In genomic region chr3:98359993-98360675, GRCh38 we compare ENCODE assay signal across 11 cellular contexts. TPM values are rescaled to one million over a fixed set of nuclear protein-coding genes. Genes with fewer than 3 reads are reported as not detected.
A peak's percentile ranks its signal among the peaks of the same experiment; 100 is the strongest.
DNase-seq lines count a peak whose midpoint lies in the region; ATAC-seq and TF ChIP-seq lines count a peak whose summit lies in the region.
"Had no signal": no experiment of that assay in that cellular context is flagged by ENCODE, and none has a peak within 500 bp of the region (broad histone marks: within the 10 kb centered on the region; RNA-seq: fewer than 3 reads in every experiment).

No MANE protein-coding gene starts in this region.

- no peak for TF ChIP-seq CTCF in CD8-positive, alpha-beta T cell (IDR thresholded peaks at IDR 0.05)
- no peak for TF ChIP-seq CTCF in BE2C (IDR thresholded peaks at IDR 0.05; ENCODE audit: low read depth, low read length)

- ATAC-seq in CD8-positive, alpha-beta T cell = no peak
- peak; percentile 71 for ATAC-seq in GM19043 (IDR thresholded peaks at IDR 0.05; ENCODE audit: low read depth, unreplicated experiment)
- peak; percentile 74 for ATAC-seq in HG03064 (IDR thresholded peaks at IDR 0.05; ENCODE audit: low read depth, unreplicated experiment)

- H3K27me3 Mint-ChIP-seq in CD8-positive, alpha-beta T cell (ENCODE audit: low read depth) = no peaks in the 10 kb centered on the region
- H3K27me3 Mint-ChIP-seq in activated CD4-positive, alpha-beta memory T cell treated with anti-CD3 and anti-CD28 coated beads, Interleukin-2, amount 10 ng/mL, durations not matched to agents 7 days and 5 days = peaks cover 6% of the 10 kb centered on the region

- no peak overlapping the region for H3K4me3 Mint-ChIP-seq in CD8-positive, alpha-beta T cell
- H3K4me3 Mint-ChIP-seq in activated CD4-positive, alpha-beta memory T cell treated with anti-CD3 and anti-CD28 coated beads, Interleukin-2, amount 10 ng/mL, durations not matched to agents 7 days and 5 days = no peak overlapping the region

- CTCF ChIA-PET in CD8-positive, alpha-beta T cell (lab: Charles Lee) = no interaction called here
- CTCF ChIA-PET in activated CD4-positive, alpha-beta memory T cell treated with anti-CD3 and anti-CD28 coated beads, Interleukin-2, amount 10 ng/mL, durations not matched to agents 7 days and 5 days (lab: Charles Lee) = no interaction called here
- CTCF ChIA-PET in HEK293T (lab: Yijun Ruan, JAX) = interaction anchor here (0.8 kb wide), 1 partner anchor 175 kb away, joined by 9 read pairs; no protein-coding TSS in a partner anchor

- intact Hi-C loops in CD8-positive, alpha-beta T cell (cut with DNase I, micrococcal nuclease) = loop anchor here in 1 of 2 experiments (5.0 kb wide), 1 partner anchor 212 kb away; no protein-coding TSS in a partner anchor

- no peaks in the 10 kb centered on the region for H3K27me3 ChIP-seq in CD8-positive, alpha-beta T cell (ENCODE audit: insufficient read depth, low read length)
- H3K27me3 ChIP-seq in BE2C = peaks cover 5% of the 10 kb centered on the region; the same call in 1 of the 2 replicates

- peaks cover 14% of the 10 kb centered on the region for H3K9me3 Mint-ChIP-seq in CD8-positive, alpha-beta T cell
- H3K9me3 Mint-ChIP-seq in activated CD4-positive, alpha-beta memory T cell treated with anti-CD3 and anti-CD28 coated beads, Interleukin-2, amount 10 ng/mL, durations not matched to agents 7 days and 5 days = peaks cover 11% of the 10 kb centered on the region

- H3K4me1 Mint-ChIP-seq in CD8-positive, alpha-beta T cell (ENCODE audit: low read depth) = no peaks in the 10 kb centered on the region
- peaks cover 9% of the 10 kb centered on the region for H3K4me1 Mint-ChIP-seq in activated CD4-positive, alpha-beta memory T cell treated with anti-CD3 and anti-CD28 coated beads, Interleukin-2, amount 10 ng/mL, durations not matched to agents 7 days and 5 days

- H3K4me1 ChIP-seq in CD8-positive, alpha-beta T cell (ENCODE audit: insufficient read depth, low read length) = no peaks in the 10 kb centered on the region
- no peaks in the 10 kb centered on the region for H3K4me1 ChIP-seq in BE2C

- H3K27ac Mint-ChIP-seq in CD8-positive, alpha-beta T cell = peak overlapping the region; percentile 49
- no peak overlapping the region for H3K27ac Mint-ChIP-seq in activated CD4-positive, alpha-beta memory T cell treated with anti-CD3 and anti-CD28 coated beads, Interleukin-2, amount 10 ng/mL, durations not matched to agents 7 days and 5 days

- H3K4me3 ChIP-seq in CD8-positive, alpha-beta T cell (ENCODE audit: low read depth, low read length) = no peak overlapping the region
- no peak overlapping the region for H3K4me3 ChIP-seq in BE2C (ENCODE audit: low read depth, low read length)
- H3K4me3 ChIP-seq: skin epidermis had no signal

- POLR2A ChIA-PET in CD8-positive, alpha-beta T cell (lab: Charles Lee) = no interaction called here
- POLR2A ChIA-PET in activated CD4-positive, alpha-beta memory T cell treated with anti-CD3 and anti-CD28 coated beads, Interleukin-2, amount 10 ng/mL, durations not matched to agents 7 days and 5 days (lab: Charles Lee) = no interaction called here
- POLR2A ChIA-PET in HEK293T (lab: Yijun Ruan, JAX) = no interaction called here

- no peak for DNase-seq in CD8-positive, alpha-beta T cell
- DNase-seq in activated CD4-positive, alpha-beta memory T cell treated with anti-CD3 and anti-CD28 coated beads, Interleukin-2, amount 10 ng/mL, durations not matched to agents 7 days and 5 days = peak; percentile 41
- DNase-seq in HEK293T (ENCODE audit: extremely low spot score) (no peak), BE2C (no peak), NCI-H187 treated with DMSO at 0.1 percent for 48 hours (lab: John Stamatoyannopoulos, UW) (no peak), COLO829 (ENCODE audit: low spot score) (no peak)
- DNase-seq: glutamatergic neuron, NCI-H345 had no signal

- no peak overlapping the region for H3K27ac ChIP-seq in CD8-positive, alpha-beta T cell (ENCODE audit: low read depth, low read length)
- H3K27ac ChIP-seq: skin epidermis had no signal

- H3K36me3 Mint-ChIP-seq in CD8-positive, alpha-beta T cell = no peaks in the 10 kb centered on the region
- H3K36me3 Mint-ChIP-seq in activated CD4-positive, alpha-beta memory T cell treated with anti-CD3 and anti-CD28 coated beads, Interleukin-2, amount 10 ng/mL, durations not matched to agents 7 days and 5 days (ENCODE audit: low read depth) = peaks cover 23% of the 10 kb centered on the region

- H3K9me3 ChIP-seq in CD8-positive, alpha-beta T cell (ENCODE audit: low read length) = no peaks in the 10 kb centered on the region
- no peaks in the 10 kb centered on the region for H3K9me3 ChIP-seq in BE2C

- H3K36me3 ChIP-seq in CD8-positive, alpha-beta T cell (ENCODE audit: insufficient read depth, low read length) = no peaks in the 10 kb centered on the region
- H3K36me3 ChIP-seq in BE2C = no peaks in the 10 kb centered on the region

TF ChIP-seq in HEK293T, 16 proteins besides CTCF, POLR2A, EP300 and RAD21:
- no peak for TF ChIP-seq ARNT (IDR thresholded peaks at IDR 0.05)
- TF ChIP-seq LEF1 (IDR thresholded peaks at IDR 0.05; ENCODE audit: borderline replicate concordance) = no peak
- no peak for TF ChIP-seq SUZ12 (IDR thresholded peaks at IDR 0.05)
- TF ChIP-seq PKNOX1 (IDR thresholded peaks at IDR 0.05) = no peak
- TF ChIP-seq L3MBTL2 (conservative IDR thresholded peaks at IDR 0.05) = no peak
- no peak for TF ChIP-seq HDGF (IDR thresholded peaks at IDR 0.05; ENCODE audit: borderline replicate concordance)
- TF ChIP-seq SP1 (IDR thresholded peaks at IDR 0.05) = no peak
- no peak for TF ChIP-seq CTBP1 (IDR thresholded peaks at IDR 0.05; ENCODE audit: borderline replicate concordance)
TF ChIP-seq in HEK293T: peak in this region for 0.

RNA-seq across cellular contexts. Expression of gene OR5K4, which starts 6.5 kb away (rescaled TPM):
- not detected for total RNA-seq in CD8-positive, alpha-beta T cell
- total RNA-seq in activated CD4-positive, alpha-beta memory T cell treated with anti-CD3 and anti-CD28 coated beads, Interleukin-2, amount 10 ng/mL, durations not matched to agents 7 days and 5 days = not detected
- not detected for polyA plus RNA-seq in BE2C (2012; ENCODE audit: insufficient read depth, insufficient read length, low read depth)

RNA-seq across cellular contexts. Expression of gene OR5K3, which starts 30.3 kb away (rescaled TPM):
- not detected for total RNA-seq in CD8-positive, alpha-beta T cell
- not detected for total RNA-seq in activated CD4-positive, alpha-beta memory T cell treated with anti-CD3 and anti-CD28 coated beads, Interleukin-2, amount 10 ng/mL, durations not matched to agents 7 days and 5 days
- not detected for polyA plus RNA-seq in BE2C (2012; ENCODE audit: insufficient read depth, insufficient read length, low read depth)
